ENCODE assay signal across 1 cellular context in the genomic region with DNA sequence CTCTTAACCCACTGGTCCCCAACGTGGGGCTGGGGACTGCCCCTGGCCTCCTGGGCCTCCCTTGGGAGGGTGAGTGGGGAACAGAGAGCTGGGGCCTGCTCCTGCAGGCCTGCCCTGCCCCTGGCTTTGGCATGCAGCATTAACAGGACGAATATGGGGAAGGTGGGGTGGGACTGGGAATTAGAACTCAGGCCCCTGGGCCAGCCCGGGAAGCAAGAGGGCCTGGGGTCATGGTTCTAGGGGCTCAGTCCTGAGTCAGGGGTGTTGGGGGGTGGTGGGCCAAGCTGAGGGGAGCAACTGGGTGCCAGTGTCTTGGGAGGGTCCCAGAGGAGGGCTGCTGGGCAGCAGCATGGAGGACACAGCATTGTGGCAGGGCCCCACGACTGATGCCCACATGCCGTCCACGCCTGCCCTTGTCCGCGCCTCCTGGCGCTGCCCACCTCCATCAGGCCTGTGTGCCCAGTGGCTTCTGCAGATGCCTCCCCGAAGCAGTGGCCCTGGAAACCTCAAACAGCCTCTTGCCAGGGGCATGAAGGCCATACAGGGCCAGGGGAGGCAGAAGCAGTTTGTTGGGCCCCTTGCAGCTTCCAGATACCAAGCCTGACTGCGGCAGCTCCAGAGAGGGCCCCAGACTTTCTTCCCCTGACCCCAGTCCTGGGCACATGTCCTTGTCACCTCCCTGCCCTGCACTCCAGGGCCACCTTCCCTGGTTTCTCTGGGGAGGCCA.
TF ChIP-seq lines count a peak whose summit lies in the region.

No MANE protein-coding gene starts in this region.

TF ChIP-seq in HepG2, 621 proteins besides CTCF, POLR2A, EP300 and RAD21:
- TF ChIP-seq SSRP1 (CRISPR knock-in tag; IDR thresholded peaks at IDR 0.05) (no peak), AGO2 (optimal IDR thresholded peaks at IDR 0.05; ENCODE audit: low read depth, low read length) (peak; percentile 15)
